ENCODE assay signal across 1 cellular context in the genomic region with DNA sequence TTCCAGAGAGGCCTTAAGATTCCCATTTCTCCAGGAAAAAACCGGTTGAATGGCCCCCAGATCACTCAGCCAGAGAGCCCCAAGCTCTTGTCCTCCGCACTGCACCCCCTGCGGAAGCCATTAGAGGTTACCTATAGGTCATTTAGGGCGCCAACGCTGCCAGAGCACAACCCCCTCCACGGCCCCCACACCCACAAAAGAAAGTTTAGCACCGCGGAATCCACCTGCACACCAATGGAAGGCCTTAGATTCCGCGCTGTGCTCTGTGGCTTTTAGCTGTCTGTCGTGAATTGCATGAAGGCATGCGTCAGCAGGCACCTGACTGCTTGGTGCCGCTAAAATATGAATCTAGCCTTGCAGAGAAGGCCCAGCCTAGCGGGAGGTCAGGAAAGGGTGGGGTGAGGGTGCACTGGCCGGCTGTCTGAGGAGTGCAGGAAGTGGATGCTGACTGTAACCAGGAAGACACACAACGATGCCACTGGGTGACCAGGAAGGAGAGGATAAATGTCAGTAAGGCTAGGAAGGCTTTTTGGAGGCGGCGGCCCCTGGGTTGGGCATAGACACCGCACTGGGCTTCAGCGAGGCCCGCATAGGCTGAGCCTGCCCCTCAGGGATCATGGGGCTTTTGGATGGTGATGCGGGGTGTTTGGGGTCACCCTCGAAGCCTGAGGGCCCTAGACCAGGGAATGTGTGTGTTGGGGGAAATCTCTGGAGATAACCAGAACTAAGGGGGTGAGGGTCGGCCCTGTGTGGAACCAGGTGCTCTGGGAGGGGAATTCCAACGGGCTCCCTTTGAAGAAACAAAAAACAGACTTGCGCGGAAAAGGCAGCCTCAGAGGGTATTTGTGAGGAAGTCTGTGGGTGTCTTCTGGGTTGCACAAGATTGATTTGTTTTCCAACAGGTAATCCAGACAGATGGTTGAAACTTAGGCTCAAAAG.
A peak's percentile ranks its signal among the peaks of the same experiment; 100 is the strongest.
TF ChIP-seq lines count a peak whose summit lies in the region.

No MANE protein-coding gene starts in this region.

TF ChIP-seq in K562, 482 proteins besides CTCF, POLR2A, EP300 and RAD21 (continued from another document and continues in another):
- TF ChIP-seq TEAD4 (IDR thresholded peaks at IDR 0.05; ENCODE audit: low read length) (peak; percentile 32; the same call in 1 of the 2 replicates), TEAD4 (CRISPR knock-in tag; IDR thresholded peaks at IDR 0.05; ENCODE audit: borderline replicate concordance) (no peak), TCF3 (CRISPR knock-in tag; IDR thresholded peaks at IDR 0.05) (peak; percentile 22; the same call in 1 of the 2 replicates), RBM17 (IDR thresholded peaks at IDR 0.05; ENCODE audit: borderline replicate concordance, low read depth, low read length) (no peak), KLF6 (CRISPR knock-in tag; IDR thresholded peaks at IDR 0.05; ENCODE audit: borderline replicate concordance) (no peak), KLF16 (IDR thresholded peaks at IDR 0.05) (no peak), TARDBP (IDR thresholded peaks at IDR 0.05) (0 out of 2 replicates have a peak, but pooled peaks have one; percentile 74), MTA1 (IDR thresholded peaks at IDR 0.05; ENCODE audit: borderline replicate concordance) (peak; percentile 15; the same call in 1 of the 2 replicates), ERF (CRISPR knock-in tag; IDR thresholded peaks at IDR 0.05) (no peak), ZNF589 (CRISPR knock-in tag; IDR thresholded peaks at IDR 0.05; ENCODE audit: low read depth) (peak; percentile 92), KAT2B (IDR thresholded peaks at IDR 0.05; ENCODE audit: low read depth, low read length) (no peak), SAFB2 (IDR thresholded peaks at IDR 0.05; ENCODE audit: borderline replicate concordance, low read depth, low read length, severe bottlenecking) (no peak), SIX5 (IDR thresholded peaks at IDR 0.05; ENCODE audit: borderline replicate concordance in 1 of 2, insufficient read depth in 1 of 2, low read depth in 1 of 2, low read length in 2 of 2) (no peak), ZNF23 (CRISPR knock-in tag; IDR thresholded peaks at IDR 0.05) (no peak), FOXJ2 (tag; IDR thresholded peaks at IDR 0.05) (no peak), KDM2B (CRISPR knock-in tag; IDR thresholded peaks at IDR 0.05) (no peak)
- TF ChIP-seq, protein P1, sequence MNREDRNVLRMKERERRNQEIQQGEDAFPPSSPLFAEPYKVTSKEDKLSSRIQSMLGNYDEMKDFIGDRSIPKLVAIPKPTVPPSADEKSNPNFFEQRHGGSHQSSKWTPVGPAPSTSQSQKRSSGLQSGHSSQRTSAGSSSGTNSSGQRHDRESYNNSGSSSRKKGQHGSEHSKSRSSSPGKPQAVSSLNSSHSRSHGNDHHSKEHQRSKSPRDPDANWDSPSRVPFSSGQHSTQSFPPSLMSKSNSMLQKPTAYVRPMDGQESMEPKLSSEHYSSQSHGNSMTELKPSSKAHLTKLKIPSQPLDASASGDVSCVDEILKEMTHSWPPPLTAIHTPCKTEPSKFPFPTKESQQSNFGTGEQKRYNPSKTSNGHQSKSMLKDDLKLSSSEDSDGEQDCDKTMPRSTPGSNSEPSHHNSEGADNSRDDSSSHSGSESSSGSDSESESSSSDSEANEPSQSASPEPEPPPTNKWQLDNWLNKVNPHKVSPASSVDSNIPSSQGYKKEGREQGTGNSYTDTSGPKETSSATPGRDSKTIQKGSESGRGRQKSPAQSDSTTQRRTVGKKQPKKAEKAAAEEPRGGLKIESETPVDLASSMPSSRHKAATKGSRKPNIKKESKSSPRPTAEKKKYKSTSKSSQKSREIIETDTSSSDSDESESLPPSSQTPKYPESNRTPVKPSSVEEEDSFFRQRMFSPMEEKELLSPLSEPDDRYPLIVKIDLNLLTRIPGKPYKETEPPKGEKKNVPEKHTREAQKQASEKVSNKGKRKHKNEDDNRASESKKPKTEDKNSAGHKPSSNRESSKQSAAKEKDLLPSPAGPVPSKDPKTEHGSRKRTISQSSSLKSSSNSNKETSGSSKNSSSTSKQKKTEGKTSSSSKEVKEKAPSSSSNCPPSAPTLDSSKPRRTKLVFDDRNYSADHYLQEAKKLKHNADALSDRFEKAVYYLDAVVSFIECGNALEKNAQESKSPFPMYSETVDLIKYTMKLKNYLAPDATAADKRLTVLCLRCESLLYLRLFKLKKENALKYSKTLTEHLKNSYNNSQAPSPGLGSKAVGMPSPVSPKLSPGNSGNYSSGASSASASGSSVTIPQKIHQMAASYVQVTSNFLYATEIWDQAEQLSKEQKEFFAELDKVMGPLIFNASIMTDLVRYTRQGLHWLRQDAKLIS (CRISPR knock-in tag; IDR thresholded peaks at IDR 0.05), result no peak
- TF ChIP-seq, protein P2, sequence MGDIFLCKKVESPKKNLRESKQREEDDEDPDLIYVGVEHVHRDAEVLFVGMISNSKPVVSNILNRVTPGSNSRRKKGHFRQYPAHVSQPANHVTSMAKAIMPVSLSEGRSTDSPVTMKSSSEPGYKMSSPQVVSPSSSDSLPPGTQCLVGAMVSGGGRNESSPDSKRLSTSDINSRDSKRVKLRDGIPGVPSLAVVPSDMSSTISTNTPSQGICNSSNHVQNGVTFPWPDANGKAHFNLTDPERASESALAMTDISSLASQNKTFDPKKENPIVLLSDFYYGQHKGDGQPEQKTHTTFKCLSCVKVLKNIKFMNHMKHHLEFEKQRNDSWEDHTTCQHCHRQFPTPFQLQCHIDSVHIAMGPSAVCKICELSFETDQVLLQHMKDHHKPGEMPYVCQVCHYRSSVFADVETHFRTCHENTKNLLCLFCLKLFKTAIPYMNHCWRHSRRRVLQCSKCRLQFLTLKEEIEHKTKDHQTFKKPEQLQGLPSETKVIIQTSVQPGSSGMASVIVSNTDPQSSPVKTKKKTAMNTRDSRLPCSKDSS (IDR thresholded peaks at IDR 0.05; ENCODE audit: low read depth, partially characterized antibody), result no peak
- TF ChIP-seq, protein P3, sequence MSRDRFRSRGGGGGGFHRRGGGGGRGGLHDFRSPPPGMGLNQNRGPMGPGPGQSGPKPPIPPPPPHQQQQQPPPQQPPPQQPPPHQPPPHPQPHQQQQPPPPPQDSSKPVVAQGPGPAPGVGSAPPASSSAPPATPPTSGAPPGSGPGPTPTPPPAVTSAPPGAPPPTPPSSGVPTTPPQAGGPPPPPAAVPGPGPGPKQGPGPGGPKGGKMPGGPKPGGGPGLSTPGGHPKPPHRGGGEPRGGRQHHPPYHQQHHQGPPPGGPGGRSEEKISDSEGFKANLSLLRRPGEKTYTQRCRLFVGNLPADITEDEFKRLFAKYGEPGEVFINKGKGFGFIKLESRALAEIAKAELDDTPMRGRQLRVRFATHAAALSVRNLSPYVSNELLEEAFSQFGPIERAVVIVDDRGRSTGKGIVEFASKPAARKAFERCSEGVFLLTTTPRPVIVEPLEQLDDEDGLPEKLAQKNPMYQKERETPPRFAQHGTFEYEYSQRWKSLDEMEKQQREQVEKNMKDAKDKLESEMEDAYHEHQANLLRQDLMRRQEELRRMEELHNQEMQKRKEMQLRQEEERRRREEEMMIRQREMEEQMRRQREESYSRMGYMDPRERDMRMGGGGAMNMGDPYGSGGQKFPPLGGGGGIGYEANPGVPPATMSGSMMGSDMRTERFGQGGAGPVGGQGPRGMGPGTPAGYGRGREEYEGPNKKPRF (IDR thresholded peaks at IDR 0.05; ENCODE audit: low read depth, low read length), result no peak
- TF ChIP-seq, protein P4, sequence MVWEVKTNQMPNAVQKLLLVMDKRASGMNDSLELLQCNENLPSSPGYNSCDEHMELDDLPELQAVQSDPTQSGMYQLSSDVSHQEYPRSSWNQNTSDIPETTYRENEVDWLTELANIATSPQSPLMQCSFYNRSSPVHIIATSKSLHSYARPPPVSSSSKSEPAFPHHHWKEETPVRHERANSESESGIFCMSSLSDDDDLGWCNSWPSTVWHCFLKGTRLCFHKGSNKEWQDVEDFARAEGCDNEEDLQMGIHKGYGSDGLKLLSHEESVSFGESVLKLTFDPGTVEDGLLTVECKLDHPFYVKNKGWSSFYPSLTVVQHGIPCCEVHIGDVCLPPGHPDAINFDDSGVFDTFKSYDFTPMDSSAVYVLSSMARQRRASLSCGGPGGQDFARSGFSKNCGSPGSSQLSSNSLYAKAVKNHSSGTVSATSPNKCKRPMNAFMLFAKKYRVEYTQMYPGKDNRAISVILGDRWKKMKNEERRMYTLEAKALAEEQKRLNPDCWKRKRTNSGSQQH (CRISPR knock-in tag; IDR thresholded peaks at IDR 0.05), result no peak; the same call in 1 of the 2 replicates
- TF ChIP-seq, protein P5, sequence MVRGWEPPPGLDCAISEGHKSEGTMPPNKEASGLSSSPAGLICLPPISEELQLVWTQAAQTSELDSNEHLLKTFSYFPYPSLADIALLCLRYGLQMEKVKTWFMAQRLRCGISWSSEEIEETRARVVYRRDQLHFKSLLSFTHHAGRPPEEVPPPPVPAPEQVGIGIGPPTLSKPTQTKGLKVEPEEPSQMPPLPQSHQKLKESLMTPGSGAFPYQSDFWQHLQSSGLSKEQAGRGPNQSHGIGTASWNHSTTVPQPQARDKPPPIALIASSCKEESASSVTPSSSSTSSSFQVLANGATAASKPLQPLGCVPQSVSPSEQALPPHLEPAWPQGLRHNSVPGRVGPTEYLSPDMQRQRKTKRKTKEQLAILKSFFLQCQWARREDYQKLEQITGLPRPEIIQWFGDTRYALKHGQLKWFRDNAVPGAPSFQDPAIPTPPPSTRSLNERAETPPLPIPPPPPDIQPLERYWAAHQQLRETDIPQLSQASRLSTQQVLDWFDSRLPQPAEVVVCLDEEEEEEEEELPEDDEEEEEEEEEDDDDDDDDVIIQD (CRISPR knock-in tag; IDR thresholded peaks at IDR 0.05), result no peak
- TF ChIP-seq, protein P6, sequence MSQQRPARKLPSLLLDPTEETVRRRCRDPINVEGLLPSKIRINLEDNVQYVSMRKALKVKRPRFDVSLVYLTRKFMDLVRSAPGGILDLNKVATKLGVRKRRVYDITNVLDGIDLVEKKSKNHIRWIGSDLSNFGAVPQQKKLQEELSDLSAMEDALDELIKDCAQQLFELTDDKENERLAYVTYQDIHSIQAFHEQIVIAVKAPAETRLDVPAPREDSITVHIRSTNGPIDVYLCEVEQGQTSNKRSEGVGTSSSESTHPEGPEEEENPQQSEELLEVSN (IDR thresholded peaks at IDR 0.05; ENCODE audit: borderline replicate concordance in 1 of 2, extremely low read depth in 1 of 2, insufficient read depth in 1 of 2, insufficient read length in 1 of 2, low read depth in 1 of 2, low read length in 1 of 2, poor library complexity in 1 of 2, severe bottlenecking in 1 of 2), result peak; percentile 85 to 96
- TF ChIP-seq, protein P7, sequence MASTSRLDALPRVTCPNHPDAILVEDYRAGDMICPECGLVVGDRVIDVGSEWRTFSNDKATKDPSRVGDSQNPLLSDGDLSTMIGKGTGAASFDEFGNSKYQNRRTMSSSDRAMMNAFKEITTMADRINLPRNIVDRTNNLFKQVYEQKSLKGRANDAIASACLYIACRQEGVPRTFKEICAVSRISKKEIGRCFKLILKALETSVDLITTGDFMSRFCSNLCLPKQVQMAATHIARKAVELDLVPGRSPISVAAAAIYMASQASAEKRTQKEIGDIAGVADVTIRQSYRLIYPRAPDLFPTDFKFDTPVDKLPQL (IDR thresholded peaks at IDR 0.05; ENCODE audit: extremely low read depth, insufficient read length), result no peak
- TF ChIP-seq, protein P8, sequence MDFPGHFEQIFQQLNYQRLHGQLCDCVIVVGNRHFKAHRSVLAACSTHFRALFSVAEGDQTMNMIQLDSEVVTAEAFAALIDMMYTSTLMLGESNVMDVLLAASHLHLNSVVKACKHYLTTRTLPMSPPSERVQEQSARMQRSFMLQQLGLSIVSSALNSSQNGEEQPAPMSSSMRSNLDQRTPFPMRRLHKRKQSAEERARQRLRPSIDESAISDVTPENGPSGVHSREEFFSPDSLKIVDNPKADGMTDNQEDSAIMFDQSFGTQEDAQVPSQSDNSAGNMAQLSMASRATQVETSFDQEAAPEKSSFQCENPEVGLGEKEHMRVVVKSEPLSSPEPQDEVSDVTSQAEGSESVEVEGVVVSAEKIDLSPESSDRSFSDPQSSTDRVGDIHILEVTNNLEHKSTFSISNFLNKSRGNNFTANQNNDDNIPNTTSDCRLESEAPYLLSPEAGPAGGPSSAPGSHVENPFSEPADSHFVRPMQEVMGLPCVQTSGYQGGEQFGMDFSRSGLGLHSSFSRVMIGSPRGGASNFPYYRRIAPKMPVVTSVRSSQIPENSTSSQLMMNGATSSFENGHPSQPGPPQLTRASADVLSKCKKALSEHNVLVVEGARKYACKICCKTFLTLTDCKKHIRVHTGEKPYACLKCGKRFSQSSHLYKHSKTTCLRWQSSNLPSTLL (IDR thresholded peaks at IDR 0.05), result no peak
- TF ChIP-seq, protein P9, sequence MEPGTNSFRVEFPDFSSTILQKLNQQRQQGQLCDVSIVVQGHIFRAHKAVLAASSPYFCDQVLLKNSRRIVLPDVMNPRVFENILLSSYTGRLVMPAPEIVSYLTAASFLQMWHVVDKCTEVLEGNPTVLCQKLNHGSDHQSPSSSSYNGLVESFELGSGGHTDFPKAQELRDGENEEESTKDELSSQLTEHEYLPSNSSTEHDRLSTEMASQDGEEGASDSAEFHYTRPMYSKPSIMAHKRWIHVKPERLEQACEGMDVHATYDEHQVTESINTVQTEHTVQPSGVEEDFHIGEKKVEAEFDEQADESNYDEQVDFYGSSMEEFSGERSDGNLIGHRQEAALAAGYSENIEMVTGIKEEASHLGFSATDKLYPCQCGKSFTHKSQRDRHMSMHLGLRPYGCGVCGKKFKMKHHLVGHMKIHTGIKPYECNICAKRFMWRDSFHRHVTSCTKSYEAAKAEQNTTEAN (CRISPR knock-in tag; IDR thresholded peaks at IDR 0.05), result no peak
- TF ChIP-seq, protein P10, sequence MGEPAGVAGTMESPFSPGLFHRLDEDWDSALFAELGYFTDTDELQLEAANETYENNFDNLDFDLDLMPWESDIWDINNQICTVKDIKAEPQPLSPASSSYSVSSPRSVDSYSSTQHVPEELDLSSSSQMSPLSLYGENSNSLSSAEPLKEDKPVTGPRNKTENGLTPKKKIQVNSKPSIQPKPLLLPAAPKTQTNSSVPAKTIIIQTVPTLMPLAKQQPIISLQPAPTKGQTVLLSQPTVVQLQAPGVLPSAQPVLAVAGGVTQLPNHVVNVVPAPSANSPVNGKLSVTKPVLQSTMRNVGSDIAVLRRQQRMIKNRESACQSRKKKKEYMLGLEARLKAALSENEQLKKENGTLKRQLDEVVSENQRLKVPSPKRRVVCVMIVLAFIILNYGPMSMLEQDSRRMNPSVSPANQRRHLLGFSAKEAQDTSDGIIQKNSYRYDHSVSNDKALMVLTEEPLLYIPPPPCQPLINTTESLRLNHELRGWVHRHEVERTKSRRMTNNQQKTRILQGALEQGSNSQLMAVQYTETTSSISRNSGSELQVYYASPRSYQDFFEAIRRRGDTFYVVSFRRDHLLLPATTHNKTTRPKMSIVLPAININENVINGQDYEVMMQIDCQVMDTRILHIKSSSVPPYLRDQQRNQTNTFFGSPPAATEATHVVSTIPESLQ (CRISPR knock-in tag; IDR thresholded peaks at IDR 0.05), result no peak
